In the genomic region with DNA sequence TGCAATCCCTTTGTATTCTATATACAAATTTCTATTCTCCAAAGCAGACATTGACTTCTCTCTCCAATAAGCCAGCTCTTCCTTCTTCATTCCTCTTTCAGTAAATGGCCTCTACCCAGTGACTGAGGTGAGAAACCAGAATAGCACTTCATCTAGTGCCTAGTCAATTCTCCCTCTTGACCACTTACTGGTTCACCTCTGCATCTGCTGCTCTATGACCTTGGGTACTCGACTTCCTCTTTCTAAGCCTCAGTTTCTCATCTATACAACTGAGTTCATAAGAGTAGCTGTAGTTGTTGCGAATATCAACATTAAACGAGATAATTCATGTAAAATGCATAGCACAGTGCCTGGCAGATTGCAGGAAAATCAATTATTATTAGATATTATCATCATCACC, we compare ENCODE assay signal across 1 cellular context.
TF ChIP-seq lines count a peak whose summit lies in the region.

No MANE protein-coding gene starts in this region.

TF ChIP-seq in GM12878, 131 proteins besides CTCF, POLR2A, EP300 and RAD21:
- TF ChIP-seq NR2F1 (conservative IDR thresholded peaks at IDR 0.05): peak; percentile 86
- no peak for TF ChIP-seq NRF1 (conservative IDR thresholded peaks at IDR 0.05; ENCODE audit: low read depth, low read length)
- TF ChIP-seq, protein P1, sequence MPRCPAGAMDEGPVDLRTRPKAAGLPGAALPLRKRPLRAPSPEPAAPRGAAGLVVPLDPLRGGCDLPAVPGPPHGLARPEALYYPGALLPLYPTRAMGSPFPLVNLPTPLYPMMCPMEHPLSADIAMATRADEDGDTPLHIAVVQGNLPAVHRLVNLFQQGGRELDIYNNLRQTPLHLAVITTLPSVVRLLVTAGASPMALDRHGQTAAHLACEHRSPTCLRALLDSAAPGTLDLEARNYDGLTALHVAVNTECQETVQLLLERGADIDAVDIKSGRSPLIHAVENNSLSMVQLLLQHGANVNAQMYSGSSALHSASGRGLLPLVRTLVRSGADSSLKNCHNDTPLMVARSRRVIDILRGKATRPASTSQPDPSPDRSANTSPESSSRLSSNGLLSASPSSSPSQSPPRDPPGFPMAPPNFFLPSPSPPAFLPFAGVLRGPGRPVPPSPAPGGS (IDR thresholded peaks at IDR 0.05; ENCODE audit: borderline replicate concordance, insufficient read depth, low read depth, low read length, poor library complexity, severe bottlenecking): no peak
- TF ChIP-seq IKZF1 (conservative IDR thresholded peaks at IDR 0.05): peak; percentile 58; the same call in 1 of the 2 replicates
- TF ChIP-seq SPI1 (IDR thresholded peaks at IDR 0.05; ENCODE audit: borderline replicate concordance, insufficient read depth, low read depth, low read length): peak; percentile 69; the same call in 1 of the 2 replicates
- peak; percentile 86; the same call in 1 of the 2 replicates for TF ChIP-seq ESRRA (IDR thresholded peaks at IDR 0.05; ENCODE audit: low read length)
